In genomic region chr21:17512245-17513213, GRCh38 we compare ENCODE assay signal across 1 cellular context.
TF ChIP-seq lines count a peak whose summit lies in the region.

Gene CXADR, plus strand, starts transcription at chr21:17513043. Its CDS starts 87 bp downstream, at chr21:17513130.

TF ChIP-seq in HepG2, 621 proteins besides CTCF, POLR2A, EP300 and RAD21 (continued from another document and continues in another):
- TF ChIP-seq, protein P1, sequence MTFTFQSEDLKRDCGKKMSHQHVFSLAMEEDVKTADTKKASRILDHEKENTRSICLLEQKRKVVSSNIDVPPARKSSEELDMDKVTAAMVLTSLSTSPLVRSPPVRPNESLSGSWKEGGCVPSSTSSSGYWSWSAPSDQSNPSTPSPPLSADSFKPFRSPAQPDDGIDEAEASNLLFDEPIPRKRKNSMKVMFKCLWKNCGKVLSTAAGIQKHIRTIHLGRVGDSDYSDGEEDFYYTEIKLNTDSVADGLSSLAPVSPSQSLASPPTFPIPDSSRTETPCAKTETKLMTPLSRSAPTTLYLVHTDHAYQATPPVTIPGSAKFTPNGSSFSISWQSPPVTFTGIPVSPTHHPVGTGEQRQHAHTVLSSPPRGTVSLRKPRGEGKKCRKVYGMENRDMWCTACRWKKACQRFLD (CRISPR knock-in tag; IDR thresholded peaks at IDR 0.05; ENCODE audit: borderline replicate concordance): no peak
- TF ChIP-seq MTA1 (CRISPR knock-in tag; IDR thresholded peaks at IDR 0.05; ENCODE audit: borderline replicate concordance): peak; percentile 88
- TF ChIP-seq GABPA (IDR thresholded peaks at IDR 0.05; ENCODE audit: low read depth, low read length): peak; percentile 70
- TF ChIP-seq GABPA (CRISPR knock-in tag; IDR thresholded peaks at IDR 0.05; ENCODE audit: low read depth): peak; percentile 82
- TF ChIP-seq, protein P2, sequence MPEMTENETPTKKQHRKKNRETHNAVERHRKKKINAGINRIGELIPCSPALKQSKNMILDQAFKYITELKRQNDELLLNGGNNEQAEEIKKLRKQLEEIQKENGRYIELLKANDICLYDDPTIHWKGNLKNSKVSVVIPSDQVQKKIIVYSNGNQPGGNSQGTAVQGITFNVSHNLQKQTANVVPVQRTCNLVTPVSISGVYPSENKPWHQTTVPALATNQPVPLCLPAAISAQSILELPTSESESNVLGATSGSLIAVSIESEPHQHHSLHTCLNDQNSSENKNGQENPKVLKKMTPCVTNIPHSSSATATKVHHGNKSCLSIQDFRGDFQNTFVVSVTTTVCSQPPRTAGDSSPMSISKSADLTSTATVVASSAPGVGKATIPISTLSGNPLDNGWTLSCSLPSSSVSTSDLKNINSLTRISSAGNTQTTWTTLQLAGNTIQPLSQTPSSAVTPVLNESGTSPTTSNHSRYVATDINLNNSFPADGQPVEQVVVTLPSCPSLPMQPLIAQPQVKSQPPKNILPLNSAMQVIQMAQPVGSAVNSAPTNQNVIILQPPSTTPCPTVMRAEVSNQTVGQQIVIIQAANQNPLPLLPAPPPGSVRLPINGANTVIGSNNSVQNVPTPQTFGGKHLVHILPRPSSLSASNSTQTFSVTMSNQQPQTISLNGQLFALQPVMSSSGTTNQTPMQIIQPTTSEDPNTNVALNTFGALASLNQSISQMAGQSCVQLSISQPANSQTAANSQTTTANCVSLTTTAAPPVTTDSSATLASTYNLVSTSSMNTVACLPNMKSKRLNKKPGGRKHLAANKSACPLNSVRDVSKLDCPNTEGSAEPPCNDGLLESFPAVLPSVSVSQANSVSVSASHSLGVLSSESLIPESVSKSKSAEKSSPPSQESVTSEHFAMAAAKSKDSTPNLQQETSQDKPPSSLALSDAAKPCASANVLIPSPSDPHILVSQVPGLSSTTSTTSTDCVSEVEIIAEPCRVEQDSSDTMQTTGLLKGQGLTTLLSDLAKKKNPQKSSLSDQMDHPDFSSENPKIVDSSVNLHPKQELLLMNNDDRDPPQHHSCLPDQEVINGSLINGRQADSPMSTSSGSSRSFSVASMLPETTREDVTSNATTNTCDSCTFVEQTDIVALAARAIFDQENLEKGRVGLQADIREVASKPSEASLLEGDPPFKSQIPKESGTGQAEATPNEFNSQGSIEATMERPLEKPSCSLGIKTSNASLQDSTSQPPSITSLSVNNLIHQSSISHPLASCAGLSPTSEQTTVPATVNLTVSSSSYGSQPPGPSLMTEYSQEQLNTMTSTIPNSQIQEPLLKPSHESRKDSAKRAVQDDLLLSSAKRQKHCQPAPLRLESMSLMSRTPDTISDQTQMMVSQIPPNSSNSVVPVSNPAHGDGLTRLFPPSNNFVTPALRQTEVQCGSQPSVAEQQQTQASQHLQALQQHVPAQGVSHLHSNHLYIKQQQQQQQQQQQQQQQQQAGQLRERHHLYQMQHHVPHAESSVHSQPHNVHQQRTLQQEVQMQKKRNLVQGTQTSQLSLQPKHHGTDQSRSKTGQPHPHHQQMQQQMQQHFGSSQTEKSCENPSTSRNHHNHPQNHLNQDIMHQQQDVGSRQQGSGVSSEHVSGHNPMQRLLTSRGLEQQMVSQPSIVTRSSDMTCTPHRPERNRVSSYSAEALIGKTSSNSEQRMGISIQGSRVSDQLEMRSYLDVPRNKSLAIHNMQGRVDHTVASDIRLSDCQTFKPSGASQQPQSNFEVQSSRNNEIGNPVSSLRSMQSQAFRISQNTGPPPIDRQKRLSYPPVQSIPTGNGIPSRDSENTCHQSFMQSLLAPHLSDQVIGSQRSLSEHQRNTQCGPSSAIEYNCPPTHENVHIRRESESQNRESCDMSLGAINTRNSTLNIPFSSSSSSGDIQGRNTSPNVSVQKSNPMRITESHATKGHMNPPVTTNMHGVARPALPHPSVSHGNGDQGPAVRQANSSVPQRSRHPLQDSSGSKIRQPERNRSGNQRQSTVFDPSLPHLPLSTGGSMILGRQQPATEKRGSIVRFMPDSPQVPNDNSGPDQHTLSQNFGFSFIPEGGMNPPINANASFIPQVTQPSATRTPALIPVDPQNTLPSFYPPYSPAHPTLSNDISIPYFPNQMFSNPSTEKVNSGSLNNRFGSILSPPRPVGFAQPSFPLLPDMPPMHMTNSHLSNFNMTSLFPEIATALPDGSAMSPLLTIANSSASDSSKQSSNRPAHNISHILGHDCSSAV (CRISPR knock-in tag; IDR thresholded peaks at IDR 0.05; ENCODE audit: borderline replicate concordance): no peak
- TF ChIP-seq SP140L (CRISPR knock-in tag; IDR thresholded peaks at IDR 0.05; ENCODE audit: borderline replicate concordance): 0 out of 2 replicates have a peak, but pooled peaks have one; percentile 21
- no peak for TF ChIP-seq MED8 (CRISPR knock-in tag; IDR thresholded peaks at IDR 0.05; ENCODE audit: insufficient replicate concordance)
- TF ChIP-seq ZBTB7A (CRISPR knock-in tag; IDR thresholded peaks at IDR 0.05): no peak; the same call in none of the 2 replicates
- TF ChIP-seq ZNF772 (CRISPR knock-in tag; IDR thresholded peaks at IDR 0.05): no peak
- peak; percentile 67; the same call in 1 of the 2 replicates for TF ChIP-seq ZNF333 (CRISPR knock-in tag; IDR thresholded peaks at IDR 0.05; ENCODE audit: borderline replicate concordance)
- TF ChIP-seq HOXA5 (CRISPR knock-in tag; IDR thresholded peaks at IDR 0.05): 0 out of 2 replicates have a peak, but pooled peaks have one; percentile 39
- no peak for TF ChIP-seq EED (CRISPR knock-in tag; IDR thresholded peaks at IDR 0.05)
- no peak for TF ChIP-seq MED13 (CRISPR knock-in tag; IDR thresholded peaks at IDR 0.05)
- TF ChIP-seq, protein P3, sequence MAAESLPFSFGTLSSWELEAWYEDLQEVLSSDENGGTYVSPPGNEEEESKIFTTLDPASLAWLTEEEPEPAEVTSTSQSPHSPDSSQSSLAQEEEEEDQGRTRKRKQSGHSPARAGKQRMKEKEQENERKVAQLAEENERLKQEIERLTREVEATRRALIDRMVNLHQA (CRISPR knock-in tag; IDR thresholded peaks at IDR 0.05): no peak
- TF ChIP-seq, protein P4, sequence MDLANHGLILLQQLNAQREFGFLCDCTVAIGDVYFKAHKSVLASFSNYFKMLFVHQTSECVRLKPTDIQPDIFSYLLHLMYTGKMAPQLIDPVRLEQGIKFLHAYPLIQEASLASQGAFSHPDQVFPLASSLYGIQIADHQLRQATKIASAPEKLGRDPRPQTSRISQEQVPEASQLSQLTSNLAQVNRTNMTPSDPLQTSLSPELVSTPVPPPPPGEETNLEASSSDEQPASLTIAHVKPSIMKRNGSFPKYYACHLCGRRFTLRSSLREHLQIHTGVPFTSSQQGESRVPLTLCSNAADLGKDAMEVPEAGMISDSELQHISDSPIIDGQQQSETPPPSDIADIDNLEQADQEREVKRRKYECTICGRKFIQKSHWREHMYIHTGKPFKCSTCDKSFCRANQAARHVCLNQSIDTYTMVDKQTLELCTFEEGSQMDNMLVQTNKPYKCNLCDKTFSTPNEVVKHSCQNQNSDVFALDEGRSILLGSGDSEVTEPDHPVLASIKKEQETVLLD (CRISPR knock-in tag; IDR thresholded peaks at IDR 0.05; ENCODE audit: low read depth): peak; percentile 54; the same call in 1 of the 2 replicates
- no peak for TF ChIP-seq ZNF674 (CRISPR knock-in tag; IDR thresholded peaks at IDR 0.05; ENCODE audit: low read depth)
- no peak for TF ChIP-seq ZBTB49 (CRISPR knock-in tag; IDR thresholded peaks at IDR 0.05; ENCODE audit: borderline replicate concordance)
- TF ChIP-seq ZNF513 (CRISPR knock-in tag; conservative IDR thresholded peaks at IDR 0.05): no peak
- TF ChIP-seq, protein P5, sequence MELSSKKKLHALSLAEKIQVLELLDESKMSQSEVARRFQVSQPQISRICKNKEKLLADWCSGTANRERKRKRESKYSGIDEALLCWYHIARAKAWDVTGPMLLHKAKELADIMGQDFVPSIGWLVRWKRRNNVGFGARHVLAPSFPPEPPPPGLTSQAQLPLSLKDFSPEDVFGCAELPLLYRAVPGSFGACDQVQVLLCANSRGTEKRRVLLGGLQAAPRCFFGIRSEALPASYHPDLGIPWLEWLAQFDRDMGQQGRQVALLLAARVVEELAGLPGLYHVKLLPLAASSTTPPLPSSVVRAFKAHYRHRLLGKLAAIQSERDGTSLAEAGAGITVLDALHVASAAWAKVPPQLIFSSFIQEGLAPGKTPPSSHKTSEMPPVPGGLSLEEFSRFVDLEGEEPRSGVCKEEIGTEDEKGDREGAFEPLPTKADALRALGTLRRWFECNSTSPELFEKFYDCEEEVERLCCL (CRISPR knock-in tag; IDR thresholded peaks at IDR 0.05; ENCODE audit: borderline replicate concordance): no peak
- no peak for TF ChIP-seq ZNF280B (CRISPR knock-in tag; IDR thresholded peaks at IDR 0.05; ENCODE audit: borderline replicate concordance)
- no peak for TF ChIP-seq TP53 (CRISPR knock-in tag; conservative IDR thresholded peaks at IDR 0.05)
- TF ChIP-seq, protein P6, sequence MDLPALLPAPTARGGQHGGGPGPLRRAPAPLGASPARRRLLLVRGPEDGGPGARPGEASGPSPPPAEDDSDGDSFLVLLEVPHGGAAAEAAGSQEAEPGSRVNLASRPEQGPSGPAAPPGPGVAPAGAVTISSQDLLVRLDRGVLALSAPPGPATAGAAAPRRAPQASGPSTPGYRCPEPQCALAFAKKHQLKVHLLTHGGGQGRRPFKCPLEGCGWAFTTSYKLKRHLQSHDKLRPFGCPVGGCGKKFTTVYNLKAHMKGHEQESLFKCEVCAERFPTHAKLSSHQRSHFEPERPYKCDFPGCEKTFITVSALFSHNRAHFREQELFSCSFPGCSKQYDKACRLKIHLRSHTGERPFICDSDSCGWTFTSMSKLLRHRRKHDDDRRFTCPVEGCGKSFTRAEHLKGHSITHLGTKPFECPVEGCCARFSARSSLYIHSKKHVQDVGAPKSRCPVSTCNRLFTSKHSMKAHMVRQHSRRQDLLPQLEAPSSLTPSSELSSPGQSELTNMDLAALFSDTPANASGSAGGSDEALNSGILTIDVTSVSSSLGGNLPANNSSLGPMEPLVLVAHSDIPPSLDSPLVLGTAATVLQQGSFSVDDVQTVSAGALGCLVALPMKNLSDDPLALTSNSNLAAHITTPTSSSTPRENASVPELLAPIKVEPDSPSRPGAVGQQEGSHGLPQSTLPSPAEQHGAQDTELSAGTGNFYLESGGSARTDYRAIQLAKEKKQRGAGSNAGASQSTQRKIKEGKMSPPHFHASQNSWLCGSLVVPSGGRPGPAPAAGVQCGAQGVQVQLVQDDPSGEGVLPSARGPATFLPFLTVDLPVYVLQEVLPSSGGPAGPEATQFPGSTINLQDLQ (CRISPR knock-in tag; IDR thresholded peaks at IDR 0.05): no peak
- peak; percentile 76 for TF ChIP-seq MXD4 (CRISPR knock-in tag; IDR thresholded peaks at IDR 0.05)
- TF ChIP-seq MLLT10 (CRISPR knock-in tag; IDR thresholded peaks at IDR 0.05): no peak
- peak; percentile 72 for TF ChIP-seq ZMAT3 (CRISPR knock-in tag; conservative IDR thresholded peaks at IDR 0.05)
- TF ChIP-seq MTERF4 (CRISPR knock-in tag; IDR thresholded peaks at IDR 0.05): peak; percentile 88; the same call in 1 of the 2 replicates
- TF ChIP-seq ERF (CRISPR knock-in tag; IDR thresholded peaks at IDR 0.05): no peak; the same call in 1 of the 2 replicates
- no peak for TF ChIP-seq ZNF569 (CRISPR knock-in tag; IDR thresholded peaks at IDR 0.05; ENCODE audit: borderline replicate concordance)
- TF ChIP-seq ARNT2 (CRISPR knock-in tag; IDR thresholded peaks at IDR 0.05; ENCODE audit: low read depth): peak; percentile 60
- TF ChIP-seq IRF2 (CRISPR knock-in tag; IDR thresholded peaks at IDR 0.05): peak; percentile 29; the same call in 1 of the 2 replicates
- TF ChIP-seq KLF16 (CRISPR knock-in tag; IDR thresholded peaks at IDR 0.05): peak in 1 of 2 experiments; percentile 60; a peak in 1 of 4 replicates
- TF ChIP-seq ZNF543 (CRISPR knock-in tag; IDR thresholded peaks at IDR 0.05): peak; percentile 90; the same call in 1 of the 2 replicates
- no peak for TF ChIP-seq FOXP1 (IDR thresholded peaks at IDR 0.05)
- TF ChIP-seq FOXP1 (CRISPR knock-in tag; IDR thresholded peaks at IDR 0.05): 0 out of 2 replicates have a peak, but pooled peaks have one; percentile 29
